8 cellular contexts compared by ENCODE assay signal in the genomic region with DNA sequence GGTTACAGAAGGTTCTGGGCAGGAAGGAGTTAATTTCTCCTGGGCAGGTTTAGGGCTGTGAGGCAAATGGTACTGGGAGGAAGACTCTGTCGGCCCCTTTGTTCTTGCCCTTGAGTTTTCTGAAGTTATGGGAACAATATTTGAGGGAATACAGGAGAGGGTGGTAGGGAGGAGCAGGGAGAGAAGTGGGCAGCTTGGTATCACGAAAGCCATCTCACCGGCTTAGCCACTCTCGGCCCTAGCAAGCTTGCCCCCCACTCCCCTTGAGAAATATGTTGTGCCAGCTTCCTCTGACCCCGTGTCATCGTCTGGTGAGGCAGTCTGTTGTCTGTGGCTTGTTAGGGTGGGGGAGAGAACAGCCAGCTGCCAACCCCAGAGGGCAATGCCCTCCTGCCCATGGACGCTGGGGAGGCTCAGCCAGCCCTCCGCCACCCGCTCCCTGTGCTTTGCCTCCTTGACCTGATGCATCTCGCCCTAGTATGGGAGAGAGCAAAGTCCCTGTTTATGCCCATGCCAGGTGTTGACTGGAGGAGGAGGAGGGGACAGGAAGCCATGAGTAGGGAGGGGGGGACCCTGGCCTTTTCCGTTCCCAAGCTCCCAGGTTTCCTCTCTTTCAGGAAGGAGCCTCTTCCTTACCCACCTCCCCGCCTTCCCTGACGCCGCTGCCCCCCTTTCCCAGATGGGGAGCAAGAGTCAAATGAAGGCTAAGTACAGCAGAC. TPM values are rescaled to one million over a fixed set of nuclear protein-coding genes. Genes with fewer than 3 reads are reported as not detected.
DNase-seq lines count a peak whose midpoint lies in the region; ATAC-seq and TF ChIP-seq lines count a peak whose summit lies in the region.

No MANE protein-coding gene starts in this region.

- peak overlapping the region; percentile 2 for H4K5ac ChIP-seq in mesendoderm (ENCODE audit: low read length)

- H4K8ac ChIP-seq in mesendoderm (ENCODE audit: low read depth, low read length) = no peak overlapping the region

- no peak for DNase-seq in coronary artery (ENCODE audit: low spot score)
- DNase-seq in mesendoderm = peak; percentile 59
- DNase-seq in upper lobe of left lung = peak; percentile 54 to 59
- no peak for DNase-seq in activated CD4-positive, alpha-beta T cell treated with anti-CD3 and anti-CD28 coated beads for 1 hour
- DNase-seq in stimulated activated CD4-positive, alpha-beta T cell treated with anti-CD3 and anti-CD28 coated beads, Interleukin-12 subunit alpha, Interleukin-12 subunit beta, amount 100 ng/mL, for 4 hours = no peak

- peak overlapping the region; percentile 83 for H2AK5ac ChIP-seq in mesendoderm (ENCODE audit: low read length)

- H3K27ac ChIP-seq in ACC112 (ENCODE audit: low read depth, low read length) = no peak overlapping the region
- H3K27ac ChIP-seq in KMS-11 = no peak overlapping the region
- H3K27ac ChIP-seq in coronary artery = peak overlapping the region; percentile 18 to 76
- peak overlapping the region; percentile 72 for H3K27ac ChIP-seq in mesendoderm (ENCODE audit: low read depth, low read length)
- peak overlapping the region; percentile 83 to 98 (median 98) for H3K27ac ChIP-seq in upper lobe of left lung

- H3K27me3 ChIP-seq in ACC112 (ENCODE audit: insufficient read depth, low read length) (peaks cover 47% of the 10 kb centered on the region), KMS-11 (ENCODE audit: insufficient read depth, low read depth) (peaks cover 58% of the 10 kb centered on the region), mesendoderm (ENCODE audit: insufficient read depth, low read length, poor library complexity) (peaks cover 14% of the 10 kb centered on the region), upper lobe of left lung (peaks cover 0 to 5% (median 3%) of the 10 kb centered on the region in 4 donors)

- H3K18ac ChIP-seq in mesendoderm (ENCODE audit: low read length) = peak overlapping the region; percentile 85

- no peaks in the 10 kb centered on the region for H4K20me1 ChIP-seq in KMS-11 (ENCODE audit: insufficient read depth)

- TF ChIP-seq EP300 in upper lobe of left lung (IDR thresholded peaks at IDR 0.05) = peak in 1 of 4 donors; percentile 63

- TF ChIP-seq POLR2A in upper lobe of left lung (IDR thresholded peaks at IDR 0.05) = peak in 1 of 4 donors; percentile 54

- no peaks in the 10 kb centered on the region for H3K79me2 ChIP-seq in ACC112 (ENCODE audit: control insufficient read depth, insufficient read depth, low read length, unreplicated experiment)
- H3K79me2 ChIP-seq in KMS-11 (ENCODE audit: insufficient read depth, low read depth) = no peaks in the 10 kb centered on the region
- no peaks in the 10 kb centered on the region for H3K79me2 ChIP-seq in mesendoderm (ENCODE audit: control insufficient read depth, insufficient read depth, low read length)

- H3K9me3 ChIP-seq in upper lobe of left lung = no peaks in the 10 kb centered on the region

- peaks cover 13% of the 10 kb centered on the region for H3K4me1 ChIP-seq in ACC112 (ENCODE audit: control insufficient read depth, insufficient read depth, low read length, unreplicated experiment)
- peaks cover 26% of the 10 kb centered on the region for H3K4me1 ChIP-seq in KMS-11 (ENCODE audit: low read depth, poor library complexity, severe bottlenecking)
- H3K4me1 ChIP-seq in mesendoderm (ENCODE audit: control insufficient read depth, low read depth, low read length) = peaks cover 15% of the 10 kb centered on the region
- peaks cover 52 to 87% (median 70%) of the 10 kb centered on the region in 4 donors for H3K4me1 ChIP-seq in upper lobe of left lung

- H3K9ac ChIP-seq in KMS-11 = no peak overlapping the region
- peak overlapping the region; percentile 65 for H3K9ac ChIP-seq in mesendoderm (ENCODE audit: low read length)

- H3K4me3 ChIP-seq in ACC112 (ENCODE audit: low read depth, low read length) (peak overlapping the region; percentile 74; the same call in 1 of the 2 replicates), KMS-11 (IDR thresholded peaks at IDR 0.05; ENCODE audit: insufficient read depth, low read depth, low read length) (no peak overlapping the region), coronary artery (peak overlapping the region; percentile 78), mesendoderm (ENCODE audit: low read length) (peak overlapping the region; percentile 1), upper lobe of left lung (peak overlapping the region; percentile 53 to 77 (median 60))

- no peak overlapping the region for H2BK120ac ChIP-seq in mesendoderm (ENCODE audit: low read depth, low read length)

- no peak overlapping the region for H3K4ac ChIP-seq in mesendoderm (ENCODE audit: low read depth, low read length)

- no peaks in the 10 kb centered on the region for H3K36me3 ChIP-seq in ACC112 (ENCODE audit: insufficient read depth, low read length)
- no peaks in the 10 kb centered on the region for H3K36me3 ChIP-seq in KMS-11 (ENCODE audit: insufficient read depth)
- no peaks in the 10 kb centered on the region for H3K36me3 ChIP-seq in mesendoderm (ENCODE audit: control insufficient read depth, insufficient read depth, low read length)
- peaks cover 11 to 31% (median 24%) of the 10 kb centered on the region in 4 donors for H3K36me3 ChIP-seq in upper lobe of left lung

- peak overlapping the region; percentile 83 for H3K56ac ChIP-seq in mesendoderm (ENCODE audit: low read length)

- H2AFZ ChIP-seq in ACC112 (ENCODE audit: low read length, unreplicated experiment) (no peak overlapping the region), KMS-11 (ENCODE audit: low read depth) (no peak overlapping the region)

- peaks cover 1% of the 10 kb centered on the region for H3K79me1 ChIP-seq in mesendoderm (ENCODE audit: low read length)

- no peak for TF ChIP-seq CTCF in KMS-11 (conservative IDR thresholded peaks at IDR 0.05; ENCODE audit: low read depth, low read length)
- TF ChIP-seq CTCF in coronary artery (IDR thresholded peaks at IDR 0.05) = no peak
- no peak for TF ChIP-seq CTCF in upper lobe of left lung (IDR thresholded peaks at IDR 0.05)

- no CpG with 5 or more reads among the region's 14 CpGs for WGBS in mesendoderm (ENCODE audit: extremely low coverage, insufficient coverage, low lambda C conversion rate)
- 4 to 9% methylated on average over 11 to 13 of the region's 14 CpGs for WGBS in upper lobe of left lung, 2 donors

- no peak overlapping the region for H2BK15ac ChIP-seq in mesendoderm (replicated peaks; ENCODE audit: low read depth)

- peak overlapping the region; percentile 35 for H2BK5ac ChIP-seq in mesendoderm (ENCODE audit: low read length)

- ATAC-seq in upper lobe of left lung (ENCODE audit: low FRiP score in 2 of 2) = no peak
- ATAC-seq in HG03342 (IDR thresholded peaks at IDR 0.05; ENCODE audit: unreplicated experiment) = no peak

- H3K4me2 ChIP-seq in KMS-11 = peak overlapping the region; percentile 89; the same call in 1 of the 2 replicates
- peak overlapping the region; percentile 96 for H3K4me2 ChIP-seq in mesendoderm (ENCODE audit: low read length)

- H3K23ac ChIP-seq in mesendoderm (ENCODE audit: low read length) = peak overlapping the region; percentile 48

RNA-seq across cellular contexts. Expression of a gene that starts 1.2 kb away (rescaled TPM):
- polyA plus RNA-seq in mesendoderm (2013, experiment 1 of 2) = 2.2 TPM
- 1.9 TPM for polyA plus RNA-seq in mesendoderm (2013, experiment 2 of 2)
- total RNA-seq in upper lobe of left lung = 100 to 1,000 TPM; 131 to 226 (median 164) TPM

RNA-seq across cellular contexts. Expression of a gene that starts 6.7 kb away (rescaled TPM):
- polyA plus RNA-seq in mesendoderm (2013, experiment 1 of 2) = 23.4 TPM
- polyA plus RNA-seq in mesendoderm (2013, experiment 2 of 2) = 22.4 TPM
- 10 to 100 TPM; 19.9 to 49.9 (median 42.7) TPM for total RNA-seq in upper lobe of left lung

RNA-seq across cellular contexts. Expression of a gene that starts 11.4 kb away (rescaled TPM):
- 84.8 TPM for polyA plus RNA-seq in mesendoderm (2013, experiment 1 of 2)
- polyA plus RNA-seq in mesendoderm (2013, experiment 2 of 2) = 79.1 TPM
- total RNA-seq in upper lobe of left lung = 100 to 1,000 TPM in 2 of 6 donors, 10 to 100 TPM in 3, not detected in 1; 25.1 to 112 (median 67.5) TPM

RNA-seq across cellular contexts. Expression of a gene that starts 44.2 kb away (rescaled TPM):
- polyA plus RNA-seq in mesendoderm (2013, experiment 1 of 2) = 196 TPM
- 199 TPM for polyA plus RNA-seq in mesendoderm (2013, experiment 2 of 2)
- 100 to 1,000 TPM in 4 of 6 donors, 10 to 100 TPM in 2; 47.1 to 166 (median 131) TPM for total RNA-seq in upper lobe of left lung

RNA-seq across cellular contexts. Expression of a gene that starts 44.7 kb away (rescaled TPM):
- 1.8 TPM for polyA plus RNA-seq in mesendoderm (2013, experiment 1 of 2)
- polyA plus RNA-seq in mesendoderm (2013, experiment 2 of 2) = 2.0 TPM
- under 1 TPM in 3 of 6 donors, not detected in 3; 0.30 to 0.64 (median 0.57) TPM for total RNA-seq in upper lobe of left lung

Comparison
In these comparisons a context has a peak if more than half of its experiments do, and no peak if none do; other contexts are left out.
1. H3K27ac ChIP-seq: peak in coronary artery (2 of 2), mesendoderm (single experiment) and upper lobe of left lung (4 of 4); none in ACC112 (single experiment) and KMS-11 (single experiment).
2. DNase-seq: peak in mesendoderm (single experiment) and upper lobe of left lung (2 of 2); none in coronary artery (single experiment), activated CD4-positive, alpha-beta T cell treated with anti-CD3 and anti-CD28 coated beads for 1 hour (single experiment) and stimulated activated CD4-positive, alpha-beta T cell treated with anti-CD3 and anti-CD28 coated beads, Interleukin-12 subunit alpha, Interleukin-12 subunit beta, amount 100 ng/mL, for 4 hours (single experiment).